In the genomic region with DNA sequence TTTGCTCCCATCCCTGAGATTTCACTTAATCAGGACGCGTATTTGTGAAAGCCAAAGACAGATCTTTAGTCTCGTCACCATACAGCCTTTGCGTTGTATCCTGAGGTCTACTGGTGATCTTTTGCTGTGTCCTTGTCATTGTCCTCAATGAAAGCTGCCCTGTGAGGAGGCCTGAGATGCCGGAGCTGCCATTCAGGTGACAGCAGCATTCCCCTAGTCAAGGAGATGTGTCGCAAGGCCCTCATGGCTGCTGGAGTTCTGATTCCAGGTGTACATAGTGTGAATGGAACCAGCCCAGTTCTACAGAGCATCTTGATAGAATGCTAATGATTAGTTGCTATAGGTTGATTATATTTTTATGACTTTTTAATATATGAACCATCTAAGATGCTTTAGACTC, we compare ENCODE assay signal across 1 cellular context.
TF ChIP-seq lines count a peak whose summit lies in the region.

No MANE protein-coding gene starts in this region.

TF ChIP-seq in GM23338, 12 proteins besides CTCF, POLR2A, EP300 and RAD21:
- TF ChIP-seq, protein P1, sequence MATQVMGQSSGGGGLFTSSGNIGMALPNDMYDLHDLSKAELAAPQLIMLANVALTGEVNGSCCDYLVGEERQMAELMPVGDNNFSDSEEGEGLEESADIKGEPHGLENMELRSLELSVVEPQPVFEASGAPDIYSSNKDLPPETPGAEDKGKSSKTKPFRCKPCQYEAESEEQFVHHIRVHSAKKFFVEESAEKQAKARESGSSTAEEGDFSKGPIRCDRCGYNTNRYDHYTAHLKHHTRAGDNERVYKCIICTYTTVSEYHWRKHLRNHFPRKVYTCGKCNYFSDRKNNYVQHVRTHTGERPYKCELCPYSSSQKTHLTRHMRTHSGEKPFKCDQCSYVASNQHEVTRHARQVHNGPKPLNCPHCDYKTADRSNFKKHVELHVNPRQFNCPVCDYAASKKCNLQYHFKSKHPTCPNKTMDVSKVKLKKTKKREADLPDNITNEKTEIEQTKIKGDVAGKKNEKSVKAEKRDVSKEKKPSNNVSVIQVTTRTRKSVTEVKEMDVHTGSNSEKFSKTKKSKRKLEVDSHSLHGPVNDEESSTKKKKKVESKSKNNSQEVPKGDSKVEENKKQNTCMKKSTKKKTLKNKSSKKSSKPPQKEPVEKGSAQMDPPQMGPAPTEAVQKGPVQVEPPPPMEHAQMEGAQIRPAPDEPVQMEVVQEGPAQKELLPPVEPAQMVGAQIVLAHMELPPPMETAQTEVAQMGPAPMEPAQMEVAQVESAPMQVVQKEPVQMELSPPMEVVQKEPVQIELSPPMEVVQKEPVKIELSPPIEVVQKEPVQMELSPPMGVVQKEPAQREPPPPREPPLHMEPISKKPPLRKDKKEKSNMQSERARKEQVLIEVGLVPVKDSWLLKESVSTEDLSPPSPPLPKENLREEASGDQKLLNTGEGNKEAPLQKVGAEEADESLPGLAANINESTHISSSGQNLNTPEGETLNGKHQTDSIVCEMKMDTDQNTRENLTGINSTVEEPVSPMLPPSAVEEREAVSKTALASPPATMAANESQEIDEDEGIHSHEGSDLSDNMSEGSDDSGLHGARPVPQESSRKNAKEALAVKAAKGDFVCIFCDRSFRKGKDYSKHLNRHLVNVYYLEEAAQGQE (IDR thresholded peaks at IDR 0.05; ENCODE audit: unreplicated experiment), result no peak
- TF ChIP-seq, protein P2, sequence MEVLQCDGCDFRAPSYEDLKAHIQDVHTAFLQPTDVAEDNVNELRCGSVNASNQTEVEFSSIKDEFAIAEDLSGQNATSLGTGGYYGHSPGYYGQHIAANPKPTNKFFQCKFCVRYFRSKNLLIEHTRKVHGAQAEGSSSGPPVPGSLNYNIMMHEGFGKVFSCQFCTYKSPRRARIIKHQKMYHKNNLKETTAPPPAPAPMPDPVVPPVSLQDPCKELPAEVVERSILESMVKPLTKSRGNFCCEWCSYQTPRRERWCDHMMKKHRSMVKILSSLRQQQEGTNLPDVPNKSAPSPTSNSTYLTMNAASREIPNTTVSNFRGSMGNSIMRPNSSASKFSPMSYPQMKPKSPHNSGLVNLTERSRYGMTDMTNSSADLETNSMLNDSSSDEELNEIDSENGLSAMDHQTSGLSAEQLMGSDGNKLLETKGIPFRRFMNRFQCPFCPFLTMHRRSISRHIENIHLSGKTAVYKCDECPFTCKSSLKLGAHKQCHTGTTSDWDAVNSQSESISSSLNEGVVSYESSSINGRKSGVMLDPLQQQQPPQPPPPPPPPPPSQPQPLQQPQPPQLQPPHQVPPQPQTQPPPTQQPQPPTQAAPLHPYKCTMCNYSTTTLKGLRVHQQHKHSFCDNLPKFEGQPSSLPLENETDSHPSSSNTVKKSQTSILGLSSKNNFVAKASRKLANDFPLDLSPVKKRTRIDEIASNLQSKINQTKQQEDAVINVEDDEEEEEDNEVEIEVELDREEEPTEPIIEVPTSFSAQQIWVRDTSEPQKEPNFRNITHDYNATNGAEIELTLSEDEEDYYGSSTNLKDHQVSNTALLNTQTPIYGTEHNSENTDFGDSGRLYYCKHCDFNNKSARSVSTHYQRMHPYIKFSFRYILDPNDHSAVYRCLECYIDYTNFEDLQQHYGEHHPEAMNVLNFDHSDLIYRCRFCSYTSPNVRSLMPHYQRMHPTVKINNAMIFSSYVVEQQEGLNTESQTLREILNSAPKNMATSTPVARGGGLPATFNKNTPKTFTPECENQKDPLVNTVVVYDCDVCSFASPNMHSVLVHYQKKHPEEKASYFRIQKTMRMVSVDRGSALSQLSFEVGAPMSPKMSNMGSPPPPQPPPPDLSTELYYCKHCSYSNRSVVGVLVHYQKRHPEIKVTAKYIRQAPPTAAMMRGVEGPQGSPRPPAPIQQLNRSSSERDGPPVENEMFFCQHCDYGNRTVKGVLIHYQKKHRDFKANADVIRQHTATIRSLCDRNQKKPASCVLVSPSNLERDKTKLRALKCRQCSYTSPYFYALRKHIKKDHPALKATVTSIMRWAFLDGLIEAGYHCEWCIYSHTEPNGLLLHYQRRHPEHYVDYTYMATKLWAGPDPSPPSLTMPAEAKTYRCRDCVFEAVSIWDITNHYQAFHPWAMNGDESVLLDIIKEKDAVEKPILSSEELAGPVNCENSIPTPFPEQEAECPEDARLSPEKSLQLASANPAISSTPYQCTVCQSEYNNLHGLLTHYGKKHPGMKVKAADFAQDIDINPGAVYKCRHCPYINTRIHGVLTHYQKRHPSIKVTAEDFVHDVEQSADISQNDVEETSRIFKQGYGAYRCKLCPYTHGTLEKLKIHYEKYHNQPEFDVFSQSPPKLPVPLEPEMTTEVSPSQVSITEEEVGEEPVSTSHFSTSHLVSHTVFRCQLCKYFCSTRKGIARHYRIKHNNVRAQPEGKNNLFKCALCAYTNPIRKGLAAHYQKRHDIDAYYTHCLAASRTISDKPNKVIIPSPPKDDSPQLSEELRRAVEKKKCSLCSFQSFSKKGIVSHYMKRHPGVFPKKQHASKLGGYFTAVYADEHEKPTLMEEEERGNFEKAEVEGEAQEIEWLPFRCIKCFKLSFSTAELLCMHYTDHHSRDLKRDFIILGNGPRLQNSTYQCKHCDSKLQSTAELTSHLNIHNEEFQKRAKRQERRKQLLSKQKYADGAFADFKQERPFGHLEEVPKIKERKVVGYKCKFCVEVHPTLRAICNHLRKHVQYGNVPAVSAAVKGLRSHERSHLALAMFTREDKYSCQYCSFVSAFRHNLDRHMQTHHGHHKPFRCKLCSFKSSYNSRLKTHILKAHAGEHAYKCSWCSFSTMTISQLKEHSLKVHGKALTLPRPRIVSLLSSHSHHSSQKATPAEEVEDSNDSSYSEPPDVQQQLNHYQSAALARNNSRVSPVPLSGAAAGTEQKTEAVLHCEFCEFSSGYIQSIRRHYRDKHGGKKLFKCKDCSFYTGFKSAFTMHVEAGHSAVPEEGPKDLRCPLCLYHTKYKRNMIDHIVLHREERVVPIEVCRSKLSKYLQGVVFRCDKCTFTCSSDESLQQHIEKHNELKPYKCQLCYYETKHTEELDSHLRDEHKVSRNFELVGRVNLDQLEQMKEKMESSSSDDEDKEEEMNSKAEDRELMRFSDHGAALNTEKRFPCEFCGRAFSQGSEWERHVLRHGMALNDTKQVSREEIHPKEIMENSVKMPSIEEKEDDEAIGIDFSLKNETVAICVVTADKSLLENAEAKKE (CRISPR knock-in tag; IDR thresholded peaks at IDR 0.05), result no peak
- TF ChIP-seq ZNF114 (CRISPR knock-in tag; IDR thresholded peaks at IDR 0.05) (no peak), STAT1 (IDR thresholded peaks at IDR 0.05; ENCODE audit: unreplicated experiment) (no peak), ZNF331 (CRISPR knock-in tag; IDR thresholded peaks at IDR 0.05; ENCODE audit: low read depth) (no peak), JUNB (IDR thresholded peaks at IDR 0.05; ENCODE audit: unreplicated experiment) (no peak), NANOG (IDR thresholded peaks at IDR 0.05; ENCODE audit: borderline replicate concordance) (no peak), CREB1 (CRISPR knock-in tag; IDR thresholded peaks at IDR 0.05; ENCODE audit: low read depth) (no peak), EZH2phosphoT487 (IDR thresholded peaks at IDR 0.05; ENCODE audit: unreplicated experiment) (no peak), POLR2AphosphoS5 (IDR thresholded peaks at IDR 0.05; ENCODE audit: low read depth) (no peak), EZH2 (IDR thresholded peaks at IDR 0.05; ENCODE audit: low read depth, unreplicated experiment) (no peak)
- TF ChIP-seq, protein P3, sequence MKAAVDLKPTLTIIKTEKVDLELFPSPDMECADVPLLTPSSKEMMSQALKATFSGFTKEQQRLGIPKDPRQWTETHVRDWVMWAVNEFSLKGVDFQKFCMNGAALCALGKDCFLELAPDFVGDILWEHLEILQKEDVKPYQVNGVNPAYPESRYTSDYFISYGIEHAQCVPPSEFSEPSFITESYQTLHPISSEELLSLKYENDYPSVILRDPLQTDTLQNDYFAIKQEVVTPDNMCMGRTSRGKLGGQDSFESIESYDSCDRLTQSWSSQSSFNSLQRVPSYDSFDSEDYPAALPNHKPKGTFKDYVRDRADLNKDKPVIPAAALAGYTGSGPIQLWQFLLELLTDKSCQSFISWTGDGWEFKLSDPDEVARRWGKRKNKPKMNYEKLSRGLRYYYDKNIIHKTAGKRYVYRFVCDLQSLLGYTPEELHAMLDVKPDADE (IDR thresholded peaks at IDR 0.05), result no peak
